In genomic region chr4:137685357-137685756, GRCh38 we compare ENCODE assay signal across 21 cellular contexts.
DNase-seq lines count a peak whose midpoint lies in the region; FAIRE-seq and TF ChIP-seq lines count a peak whose summit lies in the region.
"Had no signal": no experiment of that assay in that cellular context is flagged by ENCODE, and none has a peak within 500 bp of the region (broad histone marks: within the 10 kb centered on the region; RNA-seq: fewer than 3 reads in every experiment).

No MANE protein-coding gene starts in this region.

- H3K4me3 ChIP-seq in SJCRH30: no peak overlapping the region
- H3K4me3 ChIP-seq in fibroblast of mammary gland (ENCODE audit: control insufficient read depth, low read depth, low read length): no peak overlapping the region
- H3K4me3 ChIP-seq in neuron (ENCODE audit: low read length): no peak overlapping the region
- no peak overlapping the region for H3K4me3 ChIP-seq in osteoblast (ENCODE audit: insufficient read depth, low read length)
- H3K4me3 ChIP-seq: ascending aorta, dorsolateral prefrontal cortex, gastrocnemius medialis, thyroid gland had no signal

- no peak for TF ChIP-seq CTCF in fibroblast of mammary gland (conservative IDR thresholded peaks at IDR 0.05; ENCODE audit: control insufficient read depth, insufficient read depth, low read depth, low read length)
- TF ChIP-seq CTCF in osteoblast (IDR thresholded peaks at IDR 0.05; ENCODE audit: extremely low read depth, low read depth, low read length): no peak

- H3K27me3 ChIP-seq in SJCRH30: no peaks in the 10 kb centered on the region
- no peaks in the 10 kb centered on the region for H3K27me3 ChIP-seq in neuron (ENCODE audit: insufficient read depth, low read length)
- no peaks in the 10 kb centered on the region for H3K27me3 ChIP-seq in osteoblast (ENCODE audit: insufficient read depth, low read length)
- H3K27me3 ChIP-seq: ascending aorta, dorsolateral prefrontal cortex, gastrocnemius medialis, thyroid gland had no signal

- DNase-seq in GM03348 (ENCODE audit: low spot score) (peak; percentile 20), SJCRH30 (peak in 1 of 2 experiments; percentile 56), fibroblast of mammary gland (ENCODE audit: low read depth) (peak; percentile 57), SHP77 (lab: John Stamatoyannopoulos, UW) (no peak), HTR-8/SVneo (ENCODE audit: insufficient read length, low spot score) (no peak), osteoblast (ENCODE audit: insufficient read length, low spot score, missing footprints) (no peak), DMS53 (lab: John Stamatoyannopoulos, UW) (no peak)
- DNase-seq: activated CD4-positive, alpha-beta T cell treated with anti-CD3 and anti-CD28 coated beads, Interleukin-2, amount 10 ng/mL, durations not matched to agents 24 days and 14 days; CD4-positive, CD25-positive, alpha-beta regulatory T cell; dorsolateral prefrontal cortex; gastrocnemius medialis; HFFc6; hypothalamus; NCI-H1105 treated with DMSO at 0.1 percent for 48 hours; NCI-H526; stimulated activated naive CD8-positive, alpha-beta T cell treated with anti-CD3 and anti-CD28 coated beads, Interleukin-15, Interleukin-2, amounts not matched to agents 100 U/mL and 50 U/mL, for 24 hours; thyroid gland; WERI-Rb-1 had no signal

- H3K4me1 ChIP-seq in SJCRH30 (peaks cover 20% of the 10 kb centered on the region), neuron (ENCODE audit: insufficient read depth, low read length) (peaks cover 11% of the 10 kb centered on the region), osteoblast (ENCODE audit: insufficient read depth, low read length) (no peaks in the 10 kb centered on the region)
- H3K4me1 ChIP-seq: ascending aorta, gastrocnemius medialis, thyroid gland had no signal

- no peak for FAIRE-seq in HTR-8/SVneo (lab: Jason Lieb, UNC)

- H2AFZ ChIP-seq in neuron (ENCODE audit: low read depth, low read length) (peak overlapping the region; percentile 61), osteoblast (ENCODE audit: low read length) (no peak overlapping the region)

- no peak overlapping the region for H3K4me2 ChIP-seq in osteoblast (ENCODE audit: insufficient read depth, low read length)

- no peaks in the 10 kb centered on the region for H3K79me2 ChIP-seq in osteoblast (ENCODE audit: insufficient read depth, low read length)

- H3K27ac ChIP-seq in SJCRH30 (peak overlapping the region; percentile 5; the same call in 1 of the 2 replicates), osteoblast (ENCODE audit: low read depth, low read length) (no peak overlapping the region)
- H3K27ac ChIP-seq: ascending aorta, dorsolateral prefrontal cortex, gastrocnemius medialis, RWPE1, thyroid gland, WERI-Rb-1 had no signal

- H3K9me3 ChIP-seq in SJCRH30 (replicated peaks): no peaks in the 10 kb centered on the region
- H3K9me3 ChIP-seq in neuron (ENCODE audit: low read length): no peaks in the 10 kb centered on the region
- no peaks in the 10 kb centered on the region for H3K9me3 ChIP-seq in osteoblast (ENCODE audit: low read depth, low read length)
- H3K9me3 ChIP-seq: ascending aorta, gastrocnemius medialis, thyroid gland had no signal

- H3K36me3 ChIP-seq in SJCRH30: no peaks in the 10 kb centered on the region
- H3K36me3 ChIP-seq in neuron (ENCODE audit: insufficient read depth, low read length): no peaks in the 10 kb centered on the region
- no peaks in the 10 kb centered on the region for H3K36me3 ChIP-seq in osteoblast (ENCODE audit: insufficient read depth, low read length)
- H3K36me3 ChIP-seq: ascending aorta, gastrocnemius medialis, thyroid gland, WERI-Rb-1 had no signal

- no peaks in the 10 kb centered on the region for H4K20me1 ChIP-seq in osteoblast (ENCODE audit: insufficient read depth, low read length)

Comparison
In these comparisons a context has a peak if more than half of its experiments do, and no peak if none do; other contexts are left out.
1. DNase-seq: peak in GM03348 (single experiment) and fibroblast of mammary gland (single experiment); none in SHP77 (0 of 2), HTR-8/SVneo (single experiment), osteoblast (single experiment) and DMS53 (single experiment).